In genomic region chr20:33857722-33858563, GRCh38 we compare ENCODE assay signal across 19 cellular contexts. TPM values are rescaled to one million over a fixed set of nuclear protein-coding genes. Genes with fewer than 3 reads are reported as not detected.
A peak's percentile ranks its signal among the peaks of the same experiment; 100 is the strongest.
DNase-seq lines count a peak whose midpoint lies in the region; ATAC-seq and TF ChIP-seq lines count a peak whose summit lies in the region.
"Had no signal": no experiment of that assay in that cellular context is flagged by ENCODE, and none has a peak within 500 bp of the region (broad histone marks: within the 10 kb centered on the region; RNA-seq: fewer than 3 reads in every experiment).

No MANE protein-coding gene starts in this region.

- H3K9me3 Mint-ChIP-seq in CD8-positive, alpha-beta memory T cell: no peaks in the 10 kb centered on the region
- H3K9me3 Mint-ChIP-seq in activated CD4-positive, alpha-beta memory T cell treated with anti-CD3 and anti-CD28 coated beads, Interleukin-2, amount 10 ng/mL, durations not matched to agents 7 days and 5 days: no peaks in the 10 kb centered on the region
- no peaks in the 10 kb centered on the region for H3K9me3 Mint-ChIP-seq in mesothelial cell of epicardium

- H3K27me3 Mint-ChIP-seq in CD8-positive, alpha-beta memory T cell: peaks cover 0 to 5% of the 10 kb centered on the region in 2 donors
- no peaks in the 10 kb centered on the region for H3K27me3 Mint-ChIP-seq in activated CD4-positive, alpha-beta memory T cell treated with anti-CD3 and anti-CD28 coated beads, Interleukin-2, amount 10 ng/mL, durations not matched to agents 7 days and 5 days
- no peaks in the 10 kb centered on the region for H3K27me3 Mint-ChIP-seq in mesothelial cell of epicardium (ENCODE audit: low read depth)

- peak overlapping the region in 7 of 8 donors; percentile 77 to 94 (median 89) for H3K27ac Mint-ChIP-seq in CD8-positive, alpha-beta memory T cell
- peak overlapping the region; percentile 88 for H3K27ac Mint-ChIP-seq in activated CD4-positive, alpha-beta memory T cell treated with anti-CD3 and anti-CD28 coated beads, Interleukin-2, amount 10 ng/mL, durations not matched to agents 7 days and 5 days
- H3K27ac Mint-ChIP-seq in mesothelial cell of epicardium: peak overlapping the region; percentile 48

- no peak for ATAC-seq in GM18867 (IDR thresholded peaks at IDR 0.05; ENCODE audit: unreplicated experiment)
- ATAC-seq: left ventricle myocardium superior had no signal

- DNase-seq in CD8-positive, alpha-beta memory T cell: no peak
- no peak for DNase-seq in activated CD4-positive, alpha-beta memory T cell treated with anti-CD3 and anti-CD28 coated beads, Interleukin-2, amount 10 ng/mL, durations not matched to agents 7 days and 5 days
- DNase-seq in mesothelial cell of epicardium (ENCODE audit: low spot score in 2 of 2, unreplicated experiment in 2 of 2) (no peak), SKM-1 (lab: John Stamatoyannopoulos, UW; ENCODE audit: unreplicated experiment) (no peak), islet precursor cell (no peak), NCI-H2029 treated with DMSO at 0.1 percent for 48 hours (lab: John Stamatoyannopoulos, UW) (no peak)
- DNase-seq: adrenal gland; AML-193; central memory CD4-positive, alpha-beta T cell; foreskin fibroblast; GM23248; Kasumi-1; left ventricle myocardium superior; NCI-H1436 treated with DMSO at 0.1 percent for 48 hours; SJCRH30 had no signal

- no peak overlapping the region for H3K4me3 ChIP-seq in BLaER1 treated with 17β-estradiol and CSF1 and Interleukin-3, amounts not matched to agents 10 nM and 100 nM
- no peak overlapping the region for H3K4me3 ChIP-seq in CD8-positive, alpha-beta memory T cell (ENCODE audit: low read length)
- H3K4me3 ChIP-seq: adrenal gland, GM23248, SJCRH30, suprapubic skin had no signal

- peaks cover 36 to 57% (median 43%) of the 10 kb centered on the region in 10 experiments for H3K4me1 ChIP-seq in BLaER1 treated with 17β-estradiol and CSF1 and Interleukin-3, amounts not matched to agents 10 nM and 100 nM
- peaks cover 37% of the 10 kb centered on the region for H3K4me1 ChIP-seq in CD8-positive, alpha-beta memory T cell (ENCODE audit: insufficient read depth, low read length)
- H3K4me1 ChIP-seq: SJCRH30 had no signal

- H4K20me1 ChIP-seq in BLaER1 treated with 17β-estradiol and CSF1 and Interleukin-3, amounts not matched to agents 10 nM and 100 nM: peaks cover 0 to 65% (median 9%) of the 10 kb centered on the region in 11 experiments; a peak in 15 of 22 replicates

- peaks cover 8 to 48% (median 12%) of the 10 kb centered on the region in 3 donors for H3K36me3 Mint-ChIP-seq in CD8-positive, alpha-beta memory T cell
- peaks cover 54% of the 10 kb centered on the region for H3K36me3 Mint-ChIP-seq in activated CD4-positive, alpha-beta memory T cell treated with anti-CD3 and anti-CD28 coated beads, Interleukin-2, amount 10 ng/mL, durations not matched to agents 7 days and 5 days (ENCODE audit: low read depth)
- H3K36me3 Mint-ChIP-seq in mesothelial cell of epicardium: peaks cover 31% of the 10 kb centered on the region

- H3K4me2 ChIP-seq in BLaER1 treated with 17β-estradiol and CSF1 and Interleukin-3, amounts not matched to agents 10 nM and 100 nM: peak overlapping the region; percentile 59 to 89 (median 79)

- H3K4me1 Mint-ChIP-seq in CD8-positive, alpha-beta memory T cell: peaks cover 31 to 48% (median 39%) of the 10 kb centered on the region in 3 donors
- H3K4me1 Mint-ChIP-seq in activated CD4-positive, alpha-beta memory T cell treated with anti-CD3 and anti-CD28 coated beads, Interleukin-2, amount 10 ng/mL, durations not matched to agents 7 days and 5 days: peaks cover 59% of the 10 kb centered on the region
- H3K4me1 Mint-ChIP-seq in mesothelial cell of epicardium: peaks cover 3% of the 10 kb centered on the region

- TF ChIP-seq CTCF in mesothelial cell of epicardium (IDR thresholded peaks at IDR 0.05; ENCODE audit: unreplicated experiment): no peak

- CTCF ChIA-PET in CD8-positive, alpha-beta memory T cell (lab: Charles Lee): interaction anchor here (0.9 to 1.8 kb wide), 2 partner anchors 48 to 271 kb away, joined by 4 read pairs; no protein-coding TSS in a partner anchor
- CTCF ChIA-PET in activated CD4-positive, alpha-beta memory T cell treated with anti-CD3 and anti-CD28 coated beads, Interleukin-2, amount 10 ng/mL, durations not matched to agents 7 days and 5 days (lab: Charles Lee): interaction anchor here (1.1 to 1.5 kb wide), 4 partner anchors 13 to 135 kb away, joined by 3 to 6 read pairs (median 4); partner anchors contain the start of gene CHMP4B

- H3K27me3 ChIP-seq in BLaER1 treated with 17β-estradiol and CSF1 and Interleukin-3, amounts not matched to agents 10 nM and 100 nM: no peaks in the 10 kb centered on the region
- H3K27me3 ChIP-seq in CD8-positive, alpha-beta memory T cell (ENCODE audit: insufficient read depth, low read length, poor library complexity, severe bottlenecking): no peaks in the 10 kb centered on the region
- H3K27me3 ChIP-seq: adrenal gland, SJCRH30, suprapubic skin had no signal

- peak overlapping the region in 1 of 7 donors; percentile 18 for H3K4me3 Mint-ChIP-seq in CD8-positive, alpha-beta memory T cell
- no peak overlapping the region for H3K4me3 Mint-ChIP-seq in activated CD4-positive, alpha-beta memory T cell treated with anti-CD3 and anti-CD28 coated beads, Interleukin-2, amount 10 ng/mL, durations not matched to agents 7 days and 5 days
- no peak overlapping the region for H3K4me3 Mint-ChIP-seq in mesothelial cell of epicardium

- POLR2A ChIA-PET in CD8-positive, alpha-beta memory T cell (lab: Charles Lee): interaction anchor here (1.6 to 2.3 kb wide), 2 partner anchors 47 to 135 kb away, joined by 4 to 10 read pairs; partner anchors contain the start of gene CHMP4B
- POLR2A ChIA-PET in activated CD4-positive, alpha-beta memory T cell treated with anti-CD3 and anti-CD28 coated beads, Interleukin-2, amount 10 ng/mL, durations not matched to agents 7 days and 5 days (lab: Charles Lee): interaction anchor here (0.8 to 2.2 kb wide), 7 partner anchors 8 to 254 kb away, joined by 3 to 15 read pairs (median 9); partner anchors contain the start of genes EIF2S2, PXMP4, RALY and ZNF341

- H3K9me3 ChIP-seq in BLaER1 treated with 17β-estradiol and CSF1 and Interleukin-3, amounts not matched to agents 10 nM and 100 nM (replicated peaks in 1 of 11): no peaks in the 10 kb centered on the region
- no peaks in the 10 kb centered on the region for H3K9me3 ChIP-seq in CD8-positive, alpha-beta memory T cell (ENCODE audit: low read length)
- H3K9me3 ChIP-seq: adrenal gland, SJCRH30, suprapubic skin had no signal

- H3K36me3 ChIP-seq in BLaER1 treated with 17β-estradiol and CSF1 and Interleukin-3, amounts not matched to agents 10 nM and 100 nM: peaks cover 39 to 51% (median 43%) of the 10 kb centered on the region in 11 experiments
- peaks cover 8% of the 10 kb centered on the region for H3K36me3 ChIP-seq in CD8-positive, alpha-beta memory T cell (ENCODE audit: insufficient read depth, low read length)

- peak overlapping the region in 5 of 11 experiments; percentile 36 to 78 (median 74); a peak in 8 of 22 replicates for H3K9ac ChIP-seq in BLaER1 treated with 17β-estradiol and CSF1 and Interleukin-3, amounts not matched to agents 10 nM and 100 nM
- H3K9ac ChIP-seq: GM23248 had no signal

- H3K27ac ChIP-seq in BLaER1 treated with 17β-estradiol and CSF1 and Interleukin-3, amounts not matched to agents 10 nM and 100 nM: peak overlapping the region in 9 of 11 experiments; percentile 45 to 93 (median 66); a peak in 17 of 22 replicates
- H3K27ac ChIP-seq in CD8-positive, alpha-beta memory T cell (ENCODE audit: low read depth, low read length): no peak overlapping the region
- H3K27ac ChIP-seq: GM23248, HL-60, SJCRH30, suprapubic skin had no signal

RNA-seq across cellular contexts. Expression of gene CHMP4B, which starts 46.8 kb away (rescaled TPM):
- 10 to 100 TPM; 78.3 to 79.9 TPM for total RNA-seq in CD8-positive, alpha-beta memory T cell
- polyA plus RNA-seq in CD8-positive, alpha-beta memory T cell: 5.7 TPM
- total RNA-seq in activated CD4-positive, alpha-beta memory T cell treated with anti-CD3 and anti-CD28 coated beads, Interleukin-2, amount 10 ng/mL, durations not matched to agents 7 days and 5 days: 10 to 100 TPM; 86.7 to 86.9 TPM
- total RNA-seq in mesothelial cell of epicardium: 76.9 to 79.4 TPM (median 77.7 TPM) in 3 replicates
